Comparison of ENCODE assay signal across 19 cellular contexts in genomic region chr22:42401562-42402334, GRCh38. TPM values are rescaled to one million over a fixed set of nuclear protein-coding genes. Genes with fewer than 3 reads are reported as not detected.
"Had no signal": no experiment of that assay in that cellular context is flagged by ENCODE, and none has a peak within 500 bp of the region (broad histone marks: within the 10 kb centered on the region; RNA-seq: fewer than 3 reads in every experiment).

No MANE protein-coding gene starts in this region.

- H3K4me3 Mint-ChIP-seq: activated naive CD8-positive, alpha-beta T cell treated with anti-CD3 and anti-CD28 coated beads, Interleukin-2, amount 10 ng/mL, durations not matched to agents 7 days and 5 days; activated T-helper 1 cell treated with anti-CD3 and anti-CD28 coated beads, Interleukin-12 subunit alpha, Interleukin-12 subunit beta, Interleukin-2, Interleukin-4 antibody, amounts not matched to agents 30 ng/mL and 10 ng/mL and 1 ng/mL, durations not matched to agents 14 hours and 24 hours and 36 hours; memory B cell; natural killer cell treated with Interleukin-12 subunit alpha and Interleukin-12 subunit beta and Interleukin-15 and Interleukin-18, amount 100 ng/mL, for 72 hours; stimulated activated naive CD8-positive, alpha-beta T cell treated with anti-CD3 and anti-CD28 coated beads, Interleukin-15, amount 100 ng/mL, for 72 hours had no signal

- H3K9me3 Mint-ChIP-seq: activated naive CD8-positive, alpha-beta T cell treated with anti-CD3 and anti-CD28 coated beads, Interleukin-2, amount 10 ng/mL, durations not matched to agents 7 days and 5 days; activated T-helper 1 cell treated with anti-CD3 and anti-CD28 coated beads, Interleukin-12 subunit alpha, Interleukin-12 subunit beta, Interleukin-2, Interleukin-4 antibody, amounts not matched to agents 30 ng/mL and 10 ng/mL and 1 ng/mL, durations not matched to agents 14 hours and 24 hours and 36 hours; memory B cell; natural killer cell treated with Interleukin-12 subunit alpha and Interleukin-12 subunit beta and Interleukin-15 and Interleukin-18, amount 100 ng/mL, for 72 hours; stimulated activated naive CD8-positive, alpha-beta T cell treated with anti-CD3 and anti-CD28 coated beads, Interleukin-15, amount 100 ng/mL, for 72 hours had no signal

- H3K36me3 ChIP-seq: gastroesophageal sphincter, upper lobe of left lung had no signal

- H3K36me3 Mint-ChIP-seq: activated naive CD8-positive, alpha-beta T cell treated with anti-CD3 and anti-CD28 coated beads, Interleukin-2, amount 10 ng/mL, durations not matched to agents 7 days and 5 days; natural killer cell treated with Interleukin-12 subunit alpha and Interleukin-12 subunit beta and Interleukin-15 and Interleukin-18, amount 100 ng/mL, for 72 hours had no signal

- H2AFZ ChIP-seq: hepatocyte had no signal

- ATAC-seq: gastroesophageal sphincter; left lung; natural killer cell treated with Interleukin-12 subunit alpha and Interleukin-12 subunit beta and Interleukin-15 and Interleukin-18, amount 100 ng/mL, for 72 hours; psoas muscle; sciatic nerve; stimulated activated naive CD8-positive, alpha-beta T cell treated with anti-CD3 and anti-CD28 coated beads, Interleukin-15, amount 100 ng/mL, for 72 hours had no signal

- H3K4me2 ChIP-seq: hepatocyte had no signal

- H3K9me3 ChIP-seq: gastroesophageal sphincter, left lung, psoas muscle, testis, upper lobe of left lung had no signal

- H3K4me3 ChIP-seq: gastroesophageal sphincter, hepatocyte, left lung, psoas muscle, testis, upper lobe of left lung had no signal

- H3K27ac Mint-ChIP-seq: activated naive CD8-positive, alpha-beta T cell treated with anti-CD3 and anti-CD28 coated beads, Interleukin-2, amount 10 ng/mL, durations not matched to agents 7 days and 5 days; activated T-helper 1 cell treated with anti-CD3 and anti-CD28 coated beads, Interleukin-12 subunit alpha, Interleukin-12 subunit beta, Interleukin-2, Interleukin-4 antibody, amounts not matched to agents 30 ng/mL and 10 ng/mL and 1 ng/mL, durations not matched to agents 14 hours and 24 hours and 36 hours; natural killer cell treated with Interleukin-12 subunit alpha and Interleukin-12 subunit beta and Interleukin-15 and Interleukin-18, amount 100 ng/mL, for 72 hours; stimulated activated naive CD8-positive, alpha-beta T cell treated with anti-CD3 and anti-CD28 coated beads, Interleukin-15, amount 100 ng/mL, for 72 hours had no signal

- H3K27me3 Mint-ChIP-seq: memory B cell; stimulated activated naive CD8-positive, alpha-beta T cell treated with anti-CD3 and anti-CD28 coated beads, Interleukin-15, amount 100 ng/mL, for 72 hours had no signal

- H3K79me2 ChIP-seq: hepatocyte had no signal

- FAIRE-seq: keratinocyte had no signal

- DNase-seq: activated CD4-positive, CD25-positive, alpha-beta regulatory T cell treated with anti-CD3 and anti-CD28 coated beads, Interleukin-2, amount 50 U/mL, for 72 hours; activated naive CD8-positive, alpha-beta T cell treated with anti-CD3 and anti-CD28 coated beads, Interleukin-2, amount 10 ng/mL, durations not matched to agents 7 days and 5 days; anterior cingulate cortex; dermis blood vessel endothelial cell; erythroblast; left lung; psoas muscle; stimulated activated naive CD8-positive, alpha-beta T cell treated with anti-CD3 and anti-CD28 coated beads, Interleukin-15, amount 100 ng/mL, for 72 hours; T-helper 9 cell; testis; upper lobe of left lung had no signal

- H3K27ac ChIP-seq: gastroesophageal sphincter, hepatocyte, left lung, psoas muscle, testis, upper lobe of left lung had no signal

- H3K27me3 ChIP-seq: hepatocyte, testis, upper lobe of left lung had no signal

- H3K4me1 ChIP-seq: gastroesophageal sphincter, psoas muscle, testis had no signal

RNA-seq across cellular contexts. Expression of gene NFAM1, which starts 30.5 kb away (rescaled TPM):
- total RNA-seq: chondrocyte, dermis blood vessel endothelial cell had no signal
- polyA plus RNA-seq: keratinocyte had no signal
